Comparison of ENCODE assay signal across 23 cellular contexts in the genomic region with DNA sequence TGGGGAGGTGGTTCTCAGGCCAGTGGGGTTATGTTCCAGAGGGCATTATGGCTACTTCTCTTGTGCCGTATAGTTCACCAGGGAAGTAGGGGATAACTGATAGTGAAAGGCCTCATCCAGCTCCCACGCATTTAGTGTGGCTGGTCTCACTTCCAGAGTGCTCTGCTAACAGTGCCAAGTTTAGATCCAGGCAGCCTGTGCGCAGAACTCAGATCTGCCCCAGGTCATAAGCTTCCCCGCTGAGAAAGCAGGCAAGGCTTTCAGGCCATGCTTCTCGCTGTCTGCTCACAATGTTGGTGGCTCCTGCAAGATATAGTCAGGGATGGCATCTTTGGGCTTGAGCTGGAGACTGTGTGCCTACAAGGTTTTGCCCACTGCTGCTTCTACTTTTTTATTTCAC. TPM values are rescaled to one million over a fixed set of nuclear protein-coding genes. Genes with fewer than 3 reads are reported as not detected.
DNase-seq lines count a peak whose midpoint lies in the region; ATAC-seq, FAIRE-seq and TF ChIP-seq lines count a peak whose summit lies in the region.
"Had no signal": no experiment of that assay in that cellular context is flagged by ENCODE, and none has a peak within 500 bp of the region (broad histone marks: within the 10 kb centered on the region; RNA-seq: fewer than 3 reads in every experiment).

No MANE protein-coding gene starts in this region.

- CTCF ChIA-PET in activated CD8-positive, alpha-beta T cell treated with anti-CD3 and anti-CD28 coated beads for 36 hours (lab: Charles Lee): no interaction called here
- CTCF ChIA-PET in activated CD8-positive, alpha-beta T cell treated with anti-CD3 and anti-CD28 coated beads, Interleukin-2, amount 10 ng/mL, durations not matched to agents 7 days and 5 days (lab: Charles Lee): no interaction called here

- no peak overlapping the region for H2AFZ ChIP-seq in astrocyte (ENCODE audit: low read depth, low read length)

- intact Hi-C loops in activated CD8-positive, alpha-beta T cell treated with anti-CD3 and anti-CD28 coated beads for 36 hours (cut with micrococcal nuclease): no loop called here
- intact Hi-C loops in heart right ventricle (cut with DNase I): no loop called here

- H3K4me1 ChIP-seq in astrocyte (ENCODE audit: insufficient read depth, low read length) (peaks cover 8% of the 10 kb centered on the region), heart right ventricle (peaks cover 4 to 36% (median 15%) of the 10 kb centered on the region in 9 donors)
- H3K4me1 ChIP-seq: Caco-2 had no signal

- H3K4me1 Mint-ChIP-seq in activated CD8-positive, alpha-beta T cell treated with anti-CD3 and anti-CD28 coated beads for 36 hours (ENCODE audit: low read depth): peaks cover 80% of the 10 kb centered on the region
- peaks cover 55% of the 10 kb centered on the region for H3K4me1 Mint-ChIP-seq in activated CD8-positive, alpha-beta T cell treated with anti-CD3 and anti-CD28 coated beads, Interleukin-2, amount 10 ng/mL, durations not matched to agents 7 days and 5 days (ENCODE audit: low read depth)
- peaks cover 17% of the 10 kb centered on the region for H3K4me1 Mint-ChIP-seq in astrocyte (ENCODE audit: low read depth, unreplicated experiment)
- H3K4me1 Mint-ChIP-seq in stimulated activated effector memory CD8-positive, alpha-beta T cell treated with anti-CD3 and anti-CD28 coated beads, Interleukin-12 subunit alpha, Interleukin-12 subunit beta, amount 100 ng/mL, for 72 hours: peaks cover 81% of the 10 kb centered on the region
- no peaks in the 10 kb centered on the region for H3K4me1 Mint-ChIP-seq in nephron progenitor cell

- H3K27ac ChIP-seq in astrocyte (ENCODE audit: low read depth, low read length): no peak overlapping the region
- H3K27ac ChIP-seq in heart right ventricle: peak overlapping the region in 9 of 10 donors; percentile 31 to 79 (median 63)
- H3K27ac ChIP-seq: C4-2B, SJSA1 had no signal

- peaks cover 6% of the 10 kb centered on the region for H3K79me2 ChIP-seq in astrocyte (ENCODE audit: insufficient read depth, low read length)

- H3K36me3 ChIP-seq in astrocyte (ENCODE audit: insufficient read depth, low read length): peaks cover 2% of the 10 kb centered on the region
- H3K36me3 ChIP-seq in heart right ventricle: peaks cover 0 to 54% (median 23%) of the 10 kb centered on the region in 9 donors
- H3K36me3 ChIP-seq in MG63: peaks cover 6% of the 10 kb centered on the region

- H3K9me3 ChIP-seq in astrocyte (ENCODE audit: insufficient read depth, low read depth, low read length): no peaks in the 10 kb centered on the region
- peaks cover 0 to 20% (median 0%) of the 10 kb centered on the region in 11 donors for H3K9me3 ChIP-seq in heart right ventricle
- peaks cover 3% of the 10 kb centered on the region for H3K9me3 ChIP-seq in MG63
- H3K9me3 ChIP-seq: Caco-2, SJSA1 had no signal

- H4K20me1 ChIP-seq in astrocyte (ENCODE audit: insufficient read depth, low read length): peaks cover 23% of the 10 kb centered on the region

- ATAC-seq in activated CD8-positive, alpha-beta T cell treated with anti-CD3 and anti-CD28 coated beads for 36 hours: no peak
- ATAC-seq in activated CD8-positive, alpha-beta T cell treated with anti-CD3 and anti-CD28 coated beads, Interleukin-2, amount 10 ng/mL, durations not matched to agents 7 days and 5 days: no peak
- peak; percentile 49 to 90 (median 79) for ATAC-seq in heart right ventricle
- no peak for ATAC-seq in stimulated activated effector memory CD8-positive, alpha-beta T cell treated with anti-CD3 and anti-CD28 coated beads, Interleukin-12 subunit alpha, Interleukin-12 subunit beta, amount 100 ng/mL, for 72 hours

- H3K4me3 Mint-ChIP-seq in activated CD8-positive, alpha-beta T cell treated with anti-CD3 and anti-CD28 coated beads for 36 hours: no peak overlapping the region
- no peak overlapping the region for H3K4me3 Mint-ChIP-seq in activated CD8-positive, alpha-beta T cell treated with anti-CD3 and anti-CD28 coated beads, Interleukin-2, amount 10 ng/mL, durations not matched to agents 7 days and 5 days
- no peak overlapping the region for H3K4me3 Mint-ChIP-seq in astrocyte (ENCODE audit: unreplicated experiment)
- no peak overlapping the region for H3K4me3 Mint-ChIP-seq in stimulated activated effector memory CD8-positive, alpha-beta T cell treated with anti-CD3 and anti-CD28 coated beads, Interleukin-12 subunit alpha, Interleukin-12 subunit beta, amount 100 ng/mL, for 72 hours
- no peak overlapping the region for H3K4me3 Mint-ChIP-seq in nephron progenitor cell

- WGBS in heart right ventricle, 2 donors: 56 to 74% methylated on average over 5 of the region's 5 CpGs

- H3K27me3 Mint-ChIP-seq in activated CD8-positive, alpha-beta T cell treated with anti-CD3 and anti-CD28 coated beads for 36 hours: no peaks in the 10 kb centered on the region
- H3K27me3 Mint-ChIP-seq in activated CD8-positive, alpha-beta T cell treated with anti-CD3 and anti-CD28 coated beads, Interleukin-2, amount 10 ng/mL, durations not matched to agents 7 days and 5 days (ENCODE audit: low read depth): no peaks in the 10 kb centered on the region
- H3K27me3 Mint-ChIP-seq in astrocyte (ENCODE audit: low read depth, unreplicated experiment) (no peaks in the 10 kb centered on the region), nephron progenitor cell (ENCODE audit: low read depth, poor library complexity) (no peaks in the 10 kb centered on the region)

- H3K27me3 ChIP-seq in astrocyte (ENCODE audit: insufficient read depth, low read length): no peaks in the 10 kb centered on the region
- H3K27me3 ChIP-seq in heart right ventricle: no peaks in the 10 kb centered on the region
- no peaks in the 10 kb centered on the region for H3K27me3 ChIP-seq in MG63
- H3K27me3 ChIP-seq: SJSA1 had no signal

- no peak for DNase-seq in activated CD8-positive, alpha-beta T cell treated with anti-CD3 and anti-CD28 coated beads for 36 hours
- DNase-seq in activated CD8-positive, alpha-beta T cell treated with anti-CD3 and anti-CD28 coated beads, Interleukin-2, amount 10 ng/mL, durations not matched to agents 7 days and 5 days: no peak
- DNase-seq in astrocyte (ENCODE audit: low read depth) (no peak), heart right ventricle (no peak), amygdala (lab: John Stamatoyannopoulos, UW) (no peak), MG63 (no peak), nephron progenitor cell (no peak)
- DNase-seq in stimulated activated effector memory CD8-positive, alpha-beta T cell treated with anti-CD3 and anti-CD28 coated beads, Interleukin-12 subunit alpha, Interleukin-12 subunit beta, amount 100 ng/mL, for 72 hours (ENCODE audit: low spot score in 2 of 2): no peak
- DNase-seq: Caco-2; H7; Kasumi-1; MV-4-11; NCI-H1436; NCI-H2081 treated with DMSO at 0.1 percent for 48 hours; NCI-H2227 treated with DMSO at 0.1 percent for 48 hours; NCI-H526; NK-92 treated with Interleukin-12 subunit alpha and Interleukin-12 subunit beta, amount 100 ng/mL, for 24 hours; OCI-M1; RPMI8226 had no signal

- no peak overlapping the region for H3K9ac ChIP-seq in astrocyte (ENCODE audit: low read length)

- no peak for FAIRE-seq in astrocyte (lab: Jason Lieb, UNC)
- FAIRE-seq: A204.1, GM18507 had no signal

- POLR2A ChIA-PET in activated CD8-positive, alpha-beta T cell treated with anti-CD3 and anti-CD28 coated beads for 36 hours (lab: Charles Lee): interaction anchor here (1.0 to 2.7 kb wide), 3 partner anchors 10 to 31 kb away, joined by 3 to 15 read pairs (median 6); partner anchors contain the start of gene AGK
- POLR2A ChIA-PET in activated CD8-positive, alpha-beta T cell treated with anti-CD3 and anti-CD28 coated beads, Interleukin-2, amount 10 ng/mL, durations not matched to agents 7 days and 5 days (lab: Charles Lee): interaction anchor here (1.5 kb wide), 1 partner anchor 11 kb away, joined by 9 read pairs; the partner anchor contains the start of gene AGK

- H3K4me2 ChIP-seq in astrocyte (ENCODE audit: low read length): no peak overlapping the region

- H3K4me3 ChIP-seq in astrocyte (ENCODE audit: insufficient read depth, low read depth, low read length): no peak overlapping the region
- H3K4me3 ChIP-seq in heart right ventricle: no peak overlapping the region
- H3K4me3 ChIP-seq in MG63: no peak overlapping the region
- H3K4me3 ChIP-seq: SJSA1 had no signal

- no peak for TF ChIP-seq CTCF in activated CD8-positive, alpha-beta T cell treated with anti-CD3 and anti-CD28 coated beads for 36 hours (IDR thresholded peaks at IDR 0.05)
- TF ChIP-seq CTCF in astrocyte (IDR thresholded peaks at IDR 0.05; ENCODE audit: insufficient read depth, low read depth, low read length) (no peak), heart right ventricle (IDR thresholded peaks at IDR 0.05) (no peak), nephron progenitor cell (IDR thresholded peaks at IDR 0.05) (no peak)

- peak overlapping the region; percentile 43 for H3K27ac Mint-ChIP-seq in activated CD8-positive, alpha-beta T cell treated with anti-CD3 and anti-CD28 coated beads for 36 hours
- no peak overlapping the region for H3K27ac Mint-ChIP-seq in activated CD8-positive, alpha-beta T cell treated with anti-CD3 and anti-CD28 coated beads, Interleukin-2, amount 10 ng/mL, durations not matched to agents 7 days and 5 days
- H3K27ac Mint-ChIP-seq in astrocyte (ENCODE audit: unreplicated experiment) (peak overlapping the region; percentile 29), nephron progenitor cell (no peak overlapping the region)
- H3K27ac Mint-ChIP-seq in stimulated activated effector memory CD8-positive, alpha-beta T cell treated with anti-CD3 and anti-CD28 coated beads, Interleukin-12 subunit alpha, Interleukin-12 subunit beta, amount 100 ng/mL, for 72 hours: peak overlapping the region; percentile 61

- H3K36me3 Mint-ChIP-seq in activated CD8-positive, alpha-beta T cell treated with anti-CD3 and anti-CD28 coated beads for 36 hours (ENCODE audit: low read depth): peaks cover 95% of the 10 kb centered on the region
- peaks cover 93% of the 10 kb centered on the region for H3K36me3 Mint-ChIP-seq in activated CD8-positive, alpha-beta T cell treated with anti-CD3 and anti-CD28 coated beads, Interleukin-2, amount 10 ng/mL, durations not matched to agents 7 days and 5 days (ENCODE audit: low read depth)
- peaks cover 22% of the 10 kb centered on the region for H3K36me3 Mint-ChIP-seq in astrocyte (ENCODE audit: low read depth, unreplicated experiment)
- H3K36me3 Mint-ChIP-seq in stimulated activated effector memory CD8-positive, alpha-beta T cell treated with anti-CD3 and anti-CD28 coated beads, Interleukin-12 subunit alpha, Interleukin-12 subunit beta, amount 100 ng/mL, for 72 hours: peaks cover 84% of the 10 kb centered on the region
- peaks cover 81% of the 10 kb centered on the region for H3K36me3 Mint-ChIP-seq in nephron progenitor cell (ENCODE audit: low read depth)

- H3K9me3 Mint-ChIP-seq in activated CD8-positive, alpha-beta T cell treated with anti-CD3 and anti-CD28 coated beads for 36 hours: peaks cover 17% of the 10 kb centered on the region
- peaks cover 27% of the 10 kb centered on the region for H3K9me3 Mint-ChIP-seq in activated CD8-positive, alpha-beta T cell treated with anti-CD3 and anti-CD28 coated beads, Interleukin-2, amount 10 ng/mL, durations not matched to agents 7 days and 5 days (ENCODE audit: insufficient read depth)
- peaks cover 6% of the 10 kb centered on the region for H3K9me3 Mint-ChIP-seq in astrocyte (ENCODE audit: unreplicated experiment)
- H3K9me3 Mint-ChIP-seq in stimulated activated effector memory CD8-positive, alpha-beta T cell treated with anti-CD3 and anti-CD28 coated beads, Interleukin-12 subunit alpha, Interleukin-12 subunit beta, amount 100 ng/mL, for 72 hours: peaks cover 11% of the 10 kb centered on the region
- peaks cover 22% of the 10 kb centered on the region for H3K9me3 Mint-ChIP-seq in nephron progenitor cell

RNA-seq across cellular contexts. Expression of gene AGK, which starts 11.3 kb away (rescaled TPM):
- 10 to 100 TPM; 70.1 to 73.7 TPM for total RNA-seq in activated CD8-positive, alpha-beta T cell treated with anti-CD3 and anti-CD28 coated beads for 36 hours
- 10 to 100 TPM; 41.0 to 41.2 TPM for total RNA-seq in activated CD8-positive, alpha-beta T cell treated with anti-CD3 and anti-CD28 coated beads, Interleukin-2, amount 10 ng/mL, durations not matched to agents 7 days and 5 days
- total RNA-seq in astrocyte (28.6 and 29.9 TPM in 2 replicates), heart right ventricle (10 to 100 TPM; 27.1 to 45.1 (median 39.7) TPM)
- polyA plus RNA-seq in heart right ventricle: 10 to 100 TPM; 17.7 to 22.0 TPM
- 18.0 and 23.3 TPM in 2 replicates for total RNA-seq in MG63 (2014; rRNA removed; shearing (Covaris generic); ENCODE audit: low replicate concordance)

Comparison
In these comparisons a context has a peak if more than half of its experiments do, and no peak if none do; other contexts are left out.
1. H3K27ac Mint-ChIP-seq: peak in activated CD8-positive, alpha-beta T cell treated with anti-CD3 and anti-CD28 coated beads for 36 hours (single experiment), astrocyte (single experiment) and stimulated activated effector memory CD8-positive, alpha-beta T cell treated with anti-CD3 and anti-CD28 coated beads, Interleukin-12 subunit alpha, Interleukin-12 subunit beta, amount 100 ng/mL, for 72 hours (single experiment); none in activated CD8-positive, alpha-beta T cell treated with anti-CD3 and anti-CD28 coated beads, Interleukin-2, amount 10 ng/mL, durations not matched to agents 7 days and 5 days (single experiment) and nephron progenitor cell (single experiment).
2. ATAC-seq: peak in heart right ventricle (8 of 8); none in activated CD8-positive, alpha-beta T cell treated with anti-CD3 and anti-CD28 coated beads for 36 hours (single experiment), activated CD8-positive, alpha-beta T cell treated with anti-CD3 and anti-CD28 coated beads, Interleukin-2, amount 10 ng/mL, durations not matched to agents 7 days and 5 days (single experiment) and stimulated activated effector memory CD8-positive, alpha-beta T cell treated with anti-CD3 and anti-CD28 coated beads, Interleukin-12 subunit alpha, Interleukin-12 subunit beta, amount 100 ng/mL, for 72 hours (single experiment).